8 cellular contexts compared by ENCODE assay signal in the genomic region with DNA sequence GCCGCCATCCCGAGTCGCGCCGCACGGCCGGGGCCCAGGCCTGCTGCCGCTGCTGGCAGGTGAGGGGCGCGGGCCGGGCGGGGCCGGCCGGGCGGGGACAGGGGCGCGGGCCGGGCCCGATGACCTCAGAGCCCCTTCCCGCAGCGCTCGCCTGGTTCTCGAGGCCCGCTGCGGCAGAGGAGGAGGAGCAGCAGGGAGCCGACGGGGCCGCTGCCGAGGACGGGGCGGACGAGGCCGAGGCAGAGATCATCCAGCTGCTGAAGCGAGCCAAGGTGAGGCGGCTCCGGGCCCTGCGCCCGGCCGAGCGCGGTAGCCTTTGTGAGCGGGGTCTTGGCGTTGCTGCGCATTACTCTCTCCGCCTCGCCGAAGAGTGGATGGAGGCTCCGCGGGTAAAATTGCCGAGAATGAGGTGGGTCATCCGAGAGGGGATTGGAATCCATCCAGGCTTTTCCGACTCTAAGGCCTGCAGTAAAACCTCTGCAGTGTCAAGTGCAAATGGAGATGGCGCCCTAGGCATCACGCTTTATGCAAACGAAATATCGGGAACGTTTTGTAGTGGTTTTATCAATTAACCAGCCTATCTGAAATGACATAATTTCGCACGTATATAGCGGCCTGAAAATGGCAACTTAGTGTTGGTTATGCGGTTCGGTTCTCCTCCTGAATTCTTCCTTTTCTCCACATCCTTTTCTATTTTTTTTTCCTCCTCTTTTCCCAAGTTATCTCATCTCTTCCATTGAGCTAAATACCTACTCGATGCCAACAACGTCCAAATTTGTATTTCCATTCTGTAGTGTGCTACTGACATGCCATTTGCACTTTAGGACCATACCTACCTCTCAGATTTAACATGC. TPM values are rescaled to one million over a fixed set of nuclear protein-coding genes. Genes with fewer than 3 reads are reported as not detected.
DNase-seq lines count a peak whose midpoint lies in the region; ATAC-seq and TF ChIP-seq lines count a peak whose summit lies in the region.

No MANE protein-coding gene starts in this region.

- peak overlapping the region; percentile 93 for H3K27ac ChIP-seq in CD8-positive, alpha-beta T cell (ENCODE audit: low read depth, low read length)
- H3K27ac ChIP-seq in SU-DHL-6 (ENCODE audit: low read depth, low read length) (peak overlapping the region; percentile 87), epithelial cell of prostate (peak overlapping the region; percentile 94)

- no peak for ATAC-seq in CD8-positive, alpha-beta T cell
- ATAC-seq in GM19324 (IDR thresholded peaks at IDR 0.05; ENCODE audit: low FRiP score, unreplicated experiment), result peak; percentile 28
- peak; percentile 25 for ATAC-seq in HG03442 (IDR thresholded peaks at IDR 0.05; ENCODE audit: unreplicated experiment)
- peak; percentile 26 to 39 for ATAC-seq in naive thymus-derived CD8-positive, alpha-beta T cell

- H3K27ac Mint-ChIP-seq in CD8-positive, alpha-beta T cell, result peak overlapping the region; percentile 95
- H3K27ac Mint-ChIP-seq in naive thymus-derived CD8-positive, alpha-beta T cell, result peak overlapping the region; percentile 83 to 98 (median 96)

- H3K4me1 Mint-ChIP-seq in CD8-positive, alpha-beta T cell (ENCODE audit: low read depth), result peaks cover 38% of the 10 kb centered on the region
- peaks cover 24 to 47% (median 35%) of the 10 kb centered on the region in 4 donors for H3K4me1 Mint-ChIP-seq in naive thymus-derived CD8-positive, alpha-beta T cell

- DNase-seq in CD8-positive, alpha-beta T cell, result peak in 2 of 7 experiments; percentile 28 to 38
- no peak for DNase-seq in epithelial cell of prostate (ENCODE audit: low read depth, low spot score)
- peak in 2 of 10 donors; percentile 1 to 44 for DNase-seq in naive thymus-derived CD8-positive, alpha-beta T cell
- no peak for DNase-seq in SKM-1 treated with dmso at 0.1 percent for 144 hours (lab: John Stamatoyannopoulos, UW; ENCODE audit: unreplicated experiment)
- DNase-seq in superior temporal gyrus (ENCODE audit: extremely low spot score), result no peak

- CTCF ChIA-PET in CD8-positive, alpha-beta T cell (lab: Charles Lee), result interaction anchor here (0.7 to 1.7 kb wide), 5 partner anchors 11 to 742 kb away, joined by 3 to 5 read pairs (median 4); no protein-coding TSS in a partner anchor

- peak overlapping the region; percentile 58 for H2AFZ ChIP-seq in SU-DHL-6 (ENCODE audit: low read depth, low read length, severe bottlenecking)

- H3K4me3 Mint-ChIP-seq in CD8-positive, alpha-beta T cell, result peak overlapping the region; percentile 93
- peak overlapping the region; percentile 78 to 98 (median 91) for H3K4me3 Mint-ChIP-seq in naive thymus-derived CD8-positive, alpha-beta T cell

- H3K27me3 ChIP-seq in CD8-positive, alpha-beta T cell (ENCODE audit: insufficient read depth, low read length), result no peaks in the 10 kb centered on the region
- no peaks in the 10 kb centered on the region for H3K27me3 ChIP-seq in SU-DHL-6 (ENCODE audit: low read length)

- H3K27me3 Mint-ChIP-seq in CD8-positive, alpha-beta T cell (ENCODE audit: low read depth), result no peaks in the 10 kb centered on the region
- no peaks in the 10 kb centered on the region for H3K27me3 Mint-ChIP-seq in naive thymus-derived CD8-positive, alpha-beta T cell

- TF ChIP-seq CTCF in CD8-positive, alpha-beta T cell (IDR thresholded peaks at IDR 0.05), result no peak
- no peak for TF ChIP-seq CTCF in SU-DHL-6 (IDR thresholded peaks at IDR 0.05; ENCODE audit: insufficient read depth, low read length, poor library complexity, severe bottlenecking)

- H3K36me3 Mint-ChIP-seq in CD8-positive, alpha-beta T cell, result peaks cover 62% of the 10 kb centered on the region
- peaks cover 5 to 61% (median 23%) of the 10 kb centered on the region in 3 donors for H3K36me3 Mint-ChIP-seq in naive thymus-derived CD8-positive, alpha-beta T cell

- H4K20me1 ChIP-seq in SU-DHL-6 (ENCODE audit: low read depth, low read length), result no peaks in the 10 kb centered on the region

- peak overlapping the region; percentile 93 for H3K4me3 ChIP-seq in CD8-positive, alpha-beta T cell (ENCODE audit: low read depth, low read length)
- H3K4me3 ChIP-seq in SU-DHL-6 (ENCODE audit: insufficient read depth, low read length, poor library complexity, severe bottlenecking), result peak overlapping the region; percentile 69

- H3K4me2 ChIP-seq in SU-DHL-6 (ENCODE audit: low read depth, low read length, poor library complexity, severe bottlenecking), result peak overlapping the region; percentile 80

- H3K9me2 ChIP-seq in SU-DHL-6 (replicated peaks; ENCODE audit: insufficient read depth, low read length), result no peaks in the 10 kb centered on the region

- POLR2A ChIA-PET in CD8-positive, alpha-beta T cell (lab: Charles Lee), result interaction anchor here (0.6 to 1.7 kb wide), 7 partner anchors 13 to 392 kb away, joined by 3 to 5 read pairs (median 4); no protein-coding TSS in a partner anchor
- POLR2A ChIA-PET in naive thymus-derived CD8-positive, alpha-beta T cell (lab: Charles Lee), result interaction anchor here (0.9 to 2.0 kb wide), 6 partner anchors 10 to 438 kb away, joined by 3 to 14 read pairs (median 3); a partner anchor contains a TSS

- intact Hi-C loops in CD8-positive, alpha-beta T cell (cut with DNase I, micrococcal nuclease), result loop anchor here (2.0 to 5.0 kb wide), 3 partner anchors 153 to 743 kb away; no protein-coding TSS in a partner anchor

- peak overlapping the region; percentile 73 for H3K9ac ChIP-seq in SU-DHL-6 (ENCODE audit: low read length)

- peaks cover 21% of the 10 kb centered on the region for H3K4me1 ChIP-seq in CD8-positive, alpha-beta T cell (ENCODE audit: insufficient read depth, low read length)

- no peaks in the 10 kb centered on the region for H3K9me3 Mint-ChIP-seq in CD8-positive, alpha-beta T cell
- no peaks in the 10 kb centered on the region for H3K9me3 Mint-ChIP-seq in naive thymus-derived CD8-positive, alpha-beta T cell

- H3K9me3 ChIP-seq in CD8-positive, alpha-beta T cell (ENCODE audit: low read length), result no peaks in the 10 kb centered on the region
- H3K9me3 ChIP-seq in SU-DHL-6 (ENCODE audit: insufficient read depth, low read length), result no peaks in the 10 kb centered on the region

- H3F3A ChIP-seq in SU-DHL-6 (ENCODE audit: insufficient read depth), result peaks cover 13% of the 10 kb centered on the region

- peaks cover 21% of the 10 kb centered on the region for H3K79me2 ChIP-seq in SU-DHL-6 (ENCODE audit: insufficient read depth, low read length)

- peaks cover 30% of the 10 kb centered on the region for H3K36me3 ChIP-seq in CD8-positive, alpha-beta T cell (ENCODE audit: insufficient read depth, low read length)
- H3K36me3 ChIP-seq in SU-DHL-6 (ENCODE audit: low read length), result peaks cover 32% of the 10 kb centered on the region

RNA-seq across cellular contexts. Expression of a gene that starts 0.6 kb away (rescaled TPM):
- total RNA-seq in CD8-positive, alpha-beta T cell, result 10 to 100 TPM; 63.5 to 71.9 TPM
- 10 to 100 TPM; 37.0 to 37.6 TPM for total RNA-seq in naive thymus-derived CD8-positive, alpha-beta T cell
- 10 to 100 TPM; 31.6 to 39.6 (median 35.1) TPM for polyA plus RNA-seq in naive thymus-derived CD8-positive, alpha-beta T cell

RNA-seq across cellular contexts. Expression of a gene that starts 0.7 kb away (rescaled TPM):
- total RNA-seq in CD8-positive, alpha-beta T cell, result 10 to 100 TPM; 10.3 to 10.8 TPM
- 10 to 100 TPM; 37.3 to 37.6 TPM for total RNA-seq in naive thymus-derived CD8-positive, alpha-beta T cell
- polyA plus RNA-seq in naive thymus-derived CD8-positive, alpha-beta T cell, result 10 to 100 TPM; 60.9 to 87.3 (median 69.3) TPM

RNA-seq across cellular contexts. Expression of a gene that starts 55.3 kb away (rescaled TPM):
- total RNA-seq in CD8-positive, alpha-beta T cell, result not detected
- not detected for total RNA-seq in naive thymus-derived CD8-positive, alpha-beta T cell
- 1 to 10 TPM in 1 of 3 donors, under 1 TPM in 2; 0.23 to 2.2 (median 0.57) TPM for polyA plus RNA-seq in naive thymus-derived CD8-positive, alpha-beta T cell
